In the genomic region with DNA sequence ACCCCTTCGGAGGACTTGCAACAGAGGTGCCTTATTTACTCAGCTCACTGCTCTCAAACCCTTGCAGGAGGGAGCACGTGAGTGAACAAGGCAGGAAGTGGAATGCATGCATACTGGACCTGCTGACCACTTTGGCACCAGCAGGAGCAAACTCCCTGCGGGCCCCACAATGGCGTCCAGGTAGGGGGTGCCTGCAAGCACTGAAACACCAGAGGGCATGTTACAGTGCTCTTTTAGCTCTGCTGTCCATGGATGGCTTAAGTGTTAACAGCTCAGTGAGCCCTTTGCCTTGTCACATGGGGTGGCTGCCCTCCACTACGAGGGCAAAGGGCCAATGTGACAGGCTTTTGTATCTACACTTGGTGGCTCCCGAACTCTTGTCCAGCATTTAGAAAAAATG, we compare ENCODE assay signal across 28 cellular contexts.
DNase-seq lines count a peak whose midpoint lies in the region; ATAC-seq, FAIRE-seq and TF ChIP-seq lines count a peak whose summit lies in the region.
"Had no signal": no experiment of that assay in that cellular context is flagged by ENCODE, and none has a peak within 500 bp of the region (broad histone marks: within the 10 kb centered on the region; RNA-seq: fewer than 3 reads in every experiment).

No MANE protein-coding gene starts in this region.

- H3K4me2 ChIP-seq in HepG2 (ENCODE audit: low read depth, low read length) (no peak overlapping the region), H1 (ENCODE audit: insufficient read depth in 1 of 2, low read depth in 2 of 2, low read length in 2 of 2) (no peak overlapping the region)
- H3K4me2 ChIP-seq: smooth muscle cell had no signal

- no peak overlapping the region for H3K23ac ChIP-seq in H1 (ENCODE audit: insufficient read length)

- CTCF ChIA-PET in HepG2 (lab: Yijun Ruan, JAX; ENCODE audit: low intra/inter-chr PET ratio, low total read pairs) (no interaction called here), H1 (lab: Charles Lee; ENCODE audit: partially characterized antibody) (interaction anchor here (0.6 to 1.4 kb wide), 7 partner anchors 10 to 449 kb away, joined by 3 to 5 read pairs (median 3); no protein-coding TSS in a partner anchor)

- TF ChIP-seq RAD21 in HepG2 (CRISPR knock-in tag; IDR thresholded peaks at IDR 0.05) (no peak), H1 (IDR thresholded peaks at IDR 0.05 in 1 of 2, conservative IDR thresholded peaks at IDR 0.05 in 1 of 2; ENCODE audit: low read depth in 2 of 2, low read length in 2 of 2) (peak; percentile 1 to 24; a peak in 2 of 4 replicates)

- no peaks in the 10 kb centered on the region for H3K4me1 ChIP-seq in HepG2 (ENCODE audit: insufficient read depth, low read length)
- no peaks in the 10 kb centered on the region for H3K4me1 ChIP-seq in right lobe of liver
- peaks cover 6 to 8% (median 6%) of the 10 kb centered on the region in 4 experiments; a peak in 5 of 7 replicates for H3K4me1 ChIP-seq in H1 (replicated peaks in 1 of 4; ENCODE audit: control insufficient read depth in 3 of 4, insufficient read depth in 4 of 4, low read length in 3 of 4)
- H3K4me1 ChIP-seq: ascending aorta, colonic mucosa, pancreas, suprapubic skin, upper lobe of right lung had no signal

- no peak overlapping the region for H4K91ac ChIP-seq in H1 (replicated peaks; ENCODE audit: insufficient read length, low read length)

- no TSS peak for BruUV-seq in HepG2 (replicated peaks; lab: Mats Ljungman, UMichigan)

- intact Hi-C loops in HepG2 (cut with micrococcal nuclease; ENCODE audit: unreplicated experiment): no loop called here
- intact Hi-C loops in right lobe of liver (cut with DNase I): loop anchor here in 1 of 2 donors (10.0 kb wide), 1 partner anchor 286 kb away; no protein-coding TSS in a partner anchor

- H4K20me1 ChIP-seq in HepG2 (ENCODE audit: insufficient read depth, low read length) (no peaks in the 10 kb centered on the region), H1 (replicated peaks in 1 of 2; ENCODE audit: control insufficient read depth in 1 of 2, insufficient read depth in 2 of 2, low read length in 2 of 2) (no peaks in the 10 kb centered on the region)

- H2BK120ac ChIP-seq in H1 (replicated peaks; ENCODE audit: low read depth, low read length): peak overlapping the region; percentile 55

- H3K9ac ChIP-seq in HepG2 (ENCODE audit: insufficient read depth, low read depth, low read length): no peak overlapping the region
- H3K9ac ChIP-seq in H1 (replicated peaks in 1 of 4; ENCODE audit: extremely low read depth in 1 of 4, low read depth in 3 of 4, low read length in 3 of 4): no peak overlapping the region

- WGBS in HepG2 (ENCODE audit: low lambda C conversion rate): 4% methylated on average over 4 of the region's 6 CpGs
- 28% methylated on average over 6 of the region's 6 CpGs for WGBS in right lobe of liver (ENCODE audit: insufficient coverage, low coverage, low lambda C conversion rate, missing lambda C conversion rate)
- 55% methylated on average over 6 of the region's 6 CpGs; no CpG with 5 or more reads in 1 of the 2 experiments for WGBS in H1 (ENCODE audit: extremely low coverage in 1 of 2, insufficient coverage in 1 of 2, insufficient read length in 1 of 2, insufficient replicate concordance in 2 of 2, low coverage in 1 of 2, low lambda C conversion rate in 2 of 2, missing lambda C conversion rate in 1 of 2), 2 experiments

- no peak for TF ChIP-seq POLR2A in HepG2 (IDR thresholded peaks at IDR 0.05; ENCODE audit: insufficient read depth in 1 of 2, low read depth in 2 of 2, low read length in 2 of 2)
- no peak for TF ChIP-seq POLR2A in right lobe of liver (IDR thresholded peaks at IDR 0.05)
- TF ChIP-seq POLR2A in H1 (IDR thresholded peaks at IDR 0.05; ENCODE audit: control extremely low read depth in 1 of 2, low read depth in 2 of 2, low read length in 2 of 2): no peak

- FAIRE-seq in HepG2 (lab: Jason Lieb, UNC): no peak
- FAIRE-seq in H1 (lab: Jason Lieb, UNC): no peak
- FAIRE-seq: K562, pancreas had no signal

- H2BK15ac ChIP-seq in H1 (ENCODE audit: low read length): no peak overlapping the region

- H2BK12ac ChIP-seq in H1 (ENCODE audit: low read depth, low read length): peak overlapping the region; percentile 44; the same call in 1 of the 2 replicates

- POLR2A ChIA-PET in HepG2 (lab: Yijun Ruan, JAX): no interaction called here
- POLR2A ChIA-PET in H1 (lab: Charles Lee; ENCODE audit: partially characterized antibody): no interaction called here

- TF ChIP-seq EP300 in HepG2 (IDR thresholded peaks at IDR 0.05; ENCODE audit: low read depth in 2 of 2, low read length in 2 of 2) (no peak), HepG2 (CRISPR knock-in tag; IDR thresholded peaks at IDR 0.05; ENCODE audit: borderline replicate concordance) (no peak), H1 (IDR thresholded peaks at IDR 0.05; ENCODE audit: borderline replicate concordance in 1 of 2, low read depth in 2 of 2, low read length in 2 of 2) (no peak)

- H3K79me1 ChIP-seq in H1 (ENCODE audit: low read depth, low read length): no peaks in the 10 kb centered on the region

- H2BK20ac ChIP-seq in H1 (ENCODE audit: low read length): 0 out of 2 replicates have a peak overlapping the region, but pooled peaks have one; percentile 53

- H3K9me3 ChIP-seq in HepG2 (ENCODE audit: low read length) (no peaks in the 10 kb centered on the region), right lobe of liver (no peaks in the 10 kb centered on the region), H1 (ENCODE audit: insufficient read depth in 2 of 2, low read depth in 1 of 2, low read length in 1 of 2) (no peaks in the 10 kb centered on the region; a peak in 1 of 4 replicates)
- H3K9me3 ChIP-seq: ascending aorta, colonic mucosa, pancreas, suprapubic skin, upper lobe of right lung had no signal

- H3K56ac ChIP-seq in H1 (replicated peaks; ENCODE audit: insufficient read length, low read depth, low read length): no peak overlapping the region

- no peak overlapping the region for H2AK5ac ChIP-seq in H1 (ENCODE audit: low read depth, low read length)

- ATAC-seq in HepG2: peak; percentile 77
- ATAC-seq in right lobe of liver: no peak
- ATAC-seq: activated CD4-positive, alpha-beta T cell treated with anti-CD3 and anti-CD28 coated beads for 36 hours; effector memory CD8-positive, alpha-beta T cell; K562; left cardiac atrium; upper lobe of right lung had no signal

- in situ Hi-C loops in HepG2 (cut with HindIII; ENCODE audit: extremely low pct_ligation_motif_present, low pct_unique_long_range_greater_than_20kb): loop anchor here (10.0 kb wide), 1 partner anchor 256 kb away; no protein-coding TSS in a partner anchor

- DNase-seq in HepG2 (ENCODE audit: low spot score): no peak
- no peak for DNase-seq in right lobe of liver
- DNase-seq in H1 (ENCODE audit: low read depth in 1 of 2, low spot score in 2 of 2): peak in 1 of 2 experiments; percentile 57
- peak; percentile 41 for DNase-seq in kidney tubule cell (ENCODE audit: low spot score)
- no peak for DNase-seq in MV-4-11 (lab: John Stamatoyannopoulos, UW)
- no peak for DNase-seq in activated T-cell treated with anti-CD3 and anti-CD28 coated beads, Interleukin-2, amount 50 U/mL, for 48 hours
- no peak for DNase-seq in NCI-H748 (lab: John Stamatoyannopoulos, UW; ENCODE audit: unreplicated experiment)
- no peak for DNase-seq in activated naive CD4-positive, alpha-beta T cell (lab: John Stamatoyannopoulos, UW)
- DNase-seq: 8988T; activated CD4-positive, alpha-beta T cell treated with anti-CD3 and anti-CD28 coated beads for 36 hours; activated CD8-positive, alpha-beta memory T cell treated with anti-CD3 and anti-CD28 coated beads for 24 hours; activated effector memory CD4-positive, alpha-beta T cell treated with Interleukin-2 at 50 U/mL for 16 hours; C1 segment of cervical spinal cord; colonic mucosa; COR-L47; DMS53; effector memory CD8-positive, alpha-beta T cell; left cardiac atrium; NCI-H1092 treated with DMSO at 0.1 percent for 48 hours; NCI-H1930; NCI-H510A treated with DMSO at 0.1 percent for 48 hours; pancreas; stimulated activated naive CD4-positive, alpha-beta T cell treated with Interleukin-2 at 50 U/mL for 16 hours; upper lobe of right lung had no signal

- no peak overlapping the region for H4K8ac ChIP-seq in H1 (ENCODE audit: extremely low read depth, insufficient read depth, low read length)

- TF ChIP-seq CTCF in HepG2 (CRISPR knock-in tag; IDR thresholded peaks at IDR 0.05) (no peak), right lobe of liver (IDR thresholded peaks at IDR 0.05) (no peak), H1 (IDR thresholded peaks at IDR 0.05; ENCODE audit: control extremely low read depth in 1 of 3, insufficient read depth in 1 of 3, low read depth in 1 of 3, low read length in 3 of 3) (peak in 1 of 3 experiments; percentile 27; a peak in 1 of 4 replicates)

- H3K18ac ChIP-seq in H1 (ENCODE audit: extremely low read depth, low read length): no peak overlapping the region; the same call in 1 of the 2 replicates

- H3K27ac ChIP-seq in HepG2 (ENCODE audit: extremely low read length, insufficient read depth, low read length) (no peak overlapping the region), right lobe of liver (no peak overlapping the region), H1 (ENCODE audit: low read depth, low read length) (no peak overlapping the region)
- H3K27ac ChIP-seq: ascending aorta, colonic mucosa, pancreas, suprapubic skin, upper lobe of right lung had no signal

- no peaks in the 10 kb centered on the region for H3K23me2 ChIP-seq in H1 (ENCODE audit: low read depth, low read length)

- no peaks in the 10 kb centered on the region for H3K36me3 ChIP-seq in HepG2 (replicated peaks in 1 of 2; ENCODE audit: control insufficient read depth in 1 of 2, insufficient read depth in 2 of 2, low read length in 2 of 2)
- H3K36me3 ChIP-seq in right lobe of liver: no peaks in the 10 kb centered on the region
- H3K36me3 ChIP-seq in H1 (ENCODE audit: control insufficient read depth in 2 of 4, insufficient read depth in 4 of 4, low read length in 3 of 4): no peaks in the 10 kb centered on the region
- H3K36me3 ChIP-seq: ascending aorta, colonic mucosa, pancreas, suprapubic skin, upper lobe of right lung had no signal

- no peak overlapping the region for H3K4ac ChIP-seq in H1 (replicated peaks; ENCODE audit: insufficient read length, low read depth, low read length)

- no peak overlapping the region for H4K5ac ChIP-seq in H1 (ENCODE audit: insufficient read length, low read depth, low read length)

- no peak overlapping the region for H3K14ac ChIP-seq in H1 (ENCODE audit: insufficient read length)

- H3K27me3 ChIP-seq in HepG2 (ENCODE audit: control insufficient read depth in 1 of 2, insufficient read depth in 2 of 2, low read length in 2 of 2): no peaks in the 10 kb centered on the region
- H3K27me3 ChIP-seq in right lobe of liver: no peaks in the 10 kb centered on the region
- no peaks in the 10 kb centered on the region for H3K27me3 ChIP-seq in H1 (replicated peaks in 1 of 4; ENCODE audit: control insufficient read depth in 3 of 4, extremely low read depth in 1 of 4, insufficient read depth in 3 of 4, low read length in 3 of 4)
- H3K27me3 ChIP-seq: ascending aorta, colonic mucosa, pancreas, suprapubic skin, upper lobe of right lung had no signal

- H2BK5ac ChIP-seq in H1 (ENCODE audit: low read depth, low read length): no peak overlapping the region

- H3K79me2 ChIP-seq in HepG2 (ENCODE audit: insufficient read depth, low read length) (no peaks in the 10 kb centered on the region), H1 (ENCODE audit: control insufficient read depth in 1 of 2, insufficient read depth in 2 of 2, low read length in 2 of 2) (no peaks in the 10 kb centered on the region)

- no peak overlapping the region for H3K4me3 ChIP-seq in HepG2 (replicated peaks in 1 of 3; ENCODE audit: insufficient read depth in 1 of 3, low read depth in 2 of 3, low read length in 3 of 3)
- no peak overlapping the region for H3K4me3 ChIP-seq in right lobe of liver
- H3K4me3 ChIP-seq in H1 (ENCODE audit: extremely low read depth in 1 of 4, insufficient read depth in 2 of 4, low read depth in 3 of 4, low read length in 4 of 4): no peak overlapping the region
- H3K4me3 ChIP-seq: ascending aorta, colonic mucosa, K562, pancreas, smooth muscle cell, suprapubic skin, upper lobe of right lung had no signal

- H2AFZ ChIP-seq in HepG2 (ENCODE audit: low read length) (no peak overlapping the region), H1 (ENCODE audit: low read length) (peak overlapping the region; percentile 35)

Comparison
In these comparisons a context has a peak if more than half of its experiments do, and no peak if none do; other contexts are left out.
1. Of the 41 proteins assayed by ChIP-seq in both HepG2 and H1: peak only in HepG2: none; only in H1: MAX, RAD21 and YY1; in both: none; in neither: 37; mixed calls (peak in some experiments, not most) for 1.